In genomic region chr1:151534662-151535278, GRCh38 we compare ENCODE assay signal across 8 cellular contexts. TPM values are rescaled to one million over a fixed set of nuclear protein-coding genes. Genes with fewer than 3 reads are reported as not detected.
DNase-seq lines count a peak whose midpoint lies in the region; ATAC-seq and TF ChIP-seq lines count a peak whose summit lies in the region.

No MANE protein-coding gene starts in this region.

- peaks cover 0 to 6% (median 4%) of the 10 kb centered on the region in 4 donors for H3K4me1 Mint-ChIP-seq in CD4-positive, alpha-beta memory T cell
- H3K4me1 Mint-ChIP-seq in HFFc6 (ENCODE audit: low read depth) (peaks cover 51% of the 10 kb centered on the region), natural killer cell (peaks cover 0 to 2% of the 10 kb centered on the region in 2 donors)

- POLR2A ChIA-PET in CD4-positive, alpha-beta memory T cell (lab: Charles Lee; ENCODE audit: partially characterized antibody): no interaction called here

- TF ChIP-seq CTCF in HFFc6 (IDR thresholded peaks at IDR 0.05) (peak; percentile 96), OCI-LY1 (IDR thresholded peaks at IDR 0.05; ENCODE audit: low read length) (peak; percentile 95), natural killer cell (IDR thresholded peaks at IDR 0.05) (peak; percentile 80)

- H3K27me3 ChIP-seq in CD4-positive, alpha-beta memory T cell (ENCODE audit: insufficient read depth, low read length): no peaks in the 10 kb centered on the region
- no peaks in the 10 kb centered on the region; the same call in 1 of the 2 replicates for H3K27me3 ChIP-seq in OCI-LY1 (ENCODE audit: insufficient read depth, low read length)

- no peaks in the 10 kb centered on the region for H3K9me3 ChIP-seq in CD4-positive, alpha-beta memory T cell (ENCODE audit: control insufficient read depth in 1 of 2, low read length in 2 of 2)
- H3K9me3 ChIP-seq in OCI-LY1 (ENCODE audit: low read length): no peaks in the 10 kb centered on the region

- H3K9ac ChIP-seq in OCI-LY1 (ENCODE audit: low read length): no peak overlapping the region

- no peak overlapping the region for H3K4me2 ChIP-seq in OCI-LY1 (ENCODE audit: low read length)

- H3K9me2 ChIP-seq in OCI-LY1 (ENCODE audit: low read depth, low read length): no peaks in the 10 kb centered on the region

- no peak for TF ChIP-seq POLR2A in erythroblast (IDR thresholded peaks at IDR 0.05; ENCODE audit: low read length)

- DNase-seq in CD4-positive, alpha-beta memory T cell: peak; percentile 63 to 70 (median 65)
- peak; percentile 72 for DNase-seq in HFFc6
- DNase-seq in activated CD8-positive, alpha-beta memory T cell treated with anti-CD3 and anti-CD28 coated beads, Interleukin-2, amount 50 U/mL, for 48 hours: peak; percentile 91
- DNase-seq in erythroblast (lab: John Stamatoyannopoulos, UW): peak; percentile 75 to 90
- peak; percentile 66 for DNase-seq in natural killer cell
- DNase-seq in stimulated activated naive CD8-positive, alpha-beta T cell treated with anti-CD3 and anti-CD28 coated beads, Interleukin-15, Interleukin-2, amounts not matched to agents 100 U/mL and 50 U/mL, for 24 hours: peak; percentile 87

- no peak overlapping the region for H3K27ac ChIP-seq in CD4-positive, alpha-beta memory T cell (ENCODE audit: low read depth, low read length)
- no peak overlapping the region for H3K27ac ChIP-seq in OCI-LY1 (ENCODE audit: low read depth, low read length, poor library complexity, severe bottlenecking)

- H3K4me3 ChIP-seq in CD4-positive, alpha-beta memory T cell (ENCODE audit: low read length in 2 of 2): no peak overlapping the region
- H3K4me3 ChIP-seq in OCI-LY1 (ENCODE audit: low read depth, low read length, poor library complexity, severe bottlenecking): no peak overlapping the region

- H3F3A ChIP-seq in OCI-LY1 (ENCODE audit: insufficient read depth, low read length): no peaks in the 10 kb centered on the region

- no peak overlapping the region for H3K4me3 Mint-ChIP-seq in CD4-positive, alpha-beta memory T cell
- H3K4me3 Mint-ChIP-seq in HFFc6 (no peak overlapping the region; the same call in 1 of the 2 replicates), natural killer cell (no peak overlapping the region)

- no peaks in the 10 kb centered on the region for H3K9me3 Mint-ChIP-seq in CD4-positive, alpha-beta memory T cell
- no peaks in the 10 kb centered on the region for H3K9me3 Mint-ChIP-seq in HFFc6
- no peaks in the 10 kb centered on the region for H3K9me3 Mint-ChIP-seq in natural killer cell

- H4K20me1 ChIP-seq in OCI-LY1 (ENCODE audit: insufficient read depth, low read length): no peaks in the 10 kb centered on the region

- intact Hi-C loops in CD4-positive, alpha-beta memory T cell (cut with micrococcal nuclease): loop anchor here (1.0 kb wide), 4 partner anchors 60 to 302 kb away; no protein-coding TSS in a partner anchor
- intact Hi-C loops in natural killer cell (cut with micrococcal nuclease): loop anchor here (5.0 to 10.0 kb wide), 3 partner anchors 92 to 303 kb away; partner anchors contain the start of gene C2CD4D

- H3K27ac Mint-ChIP-seq in CD4-positive, alpha-beta memory T cell: peak overlapping the region in 1 of 7 donors; percentile 12
- H3K27ac Mint-ChIP-seq in HFFc6 (peak overlapping the region; percentile 71), natural killer cell (no peak overlapping the region)

- no peaks in the 10 kb centered on the region for H3K79me2 ChIP-seq in OCI-LY1 (ENCODE audit: insufficient read depth, low read length)

- CTCF ChIA-PET in CD4-positive, alpha-beta memory T cell (lab: Charles Lee; ENCODE audit: partially characterized antibody): interaction anchor here (0.8 to 1.6 kb wide), 6 partner anchors 8 to 302 kb away, joined by 3 to 4 read pairs (median 3); no protein-coding TSS in a partner anchor

- no peaks in the 10 kb centered on the region for H3K36me3 ChIP-seq in CD4-positive, alpha-beta memory T cell (ENCODE audit: insufficient read depth, low read length)
- H3K36me3 ChIP-seq in OCI-LY1 (ENCODE audit: insufficient read depth, low read length): no peaks in the 10 kb centered on the region

- no peaks in the 10 kb centered on the region for H3K36me3 Mint-ChIP-seq in CD4-positive, alpha-beta memory T cell
- H3K36me3 Mint-ChIP-seq in HFFc6 (ENCODE audit: low read depth) (no peaks in the 10 kb centered on the region), natural killer cell (no peaks in the 10 kb centered on the region)

- H3K4me1 ChIP-seq in CD4-positive, alpha-beta memory T cell (ENCODE audit: insufficient read depth, low read length): peaks cover 7% of the 10 kb centered on the region
- peaks cover 18% of the 10 kb centered on the region for H3K4me1 ChIP-seq in OCI-LY1 (ENCODE audit: insufficient read depth, low read length, severe bottlenecking)

- ATAC-seq in natural killer cell (peak; percentile 80 to 93 (median 90)), HG03378 (IDR thresholded peaks at IDR 0.05; ENCODE audit: unreplicated experiment) (no peak)
- ATAC-seq in stimulated activated naive CD8-positive, alpha-beta T cell treated with anti-CD3 and anti-CD28 coated beads, Interleukin-15, Interleukin-2, amounts not matched to agents 100 U/mL and 50 U/mL, for 24 hours: peak; percentile 76

- no peak overlapping the region for H2AFZ ChIP-seq in OCI-LY1 (ENCODE audit: low read length)

- H3K27me3 Mint-ChIP-seq in CD4-positive, alpha-beta memory T cell: peaks cover 2 to 3% of the 10 kb centered on the region in 2 donors
- peaks cover 4% of the 10 kb centered on the region for H3K27me3 Mint-ChIP-seq in HFFc6 (ENCODE audit: insufficient read depth)
- no peaks in the 10 kb centered on the region for H3K27me3 Mint-ChIP-seq in natural killer cell (ENCODE audit: low read depth in 2 of 2)

RNA-seq across cellular contexts. Expression of gene TUFT1, which starts 5.3 kb away (rescaled TPM):
- 1 to 10 TPM; 3.5 to 4.4 TPM for total RNA-seq in CD4-positive, alpha-beta memory T cell
- 1 to 10 TPM; 5.0 to 5.3 TPM for polyA plus RNA-seq in CD4-positive, alpha-beta memory T cell
- 10 to 100 TPM in 2 of 6 experiments, 1 to 10 TPM in 4; 6.5 to 20.2 (median 7.3) TPM for total RNA-seq in HFFc6 (2021; fragmentation: NEBNext Ultra II Directional; extraction: Animal tissue kit (Norgen Biotek cat#: 25700))
- 1 to 10 TPM; 4.6 to 7.2 (median 5.0) TPM for total RNA-seq in natural killer cell

RNA-seq across cellular contexts. Expression of gene CGN, which starts 23.6 kb away (rescaled TPM):
- 1 to 10 TPM in 1 of 2 experiments, under 1 TPM in 1; 0.81 to 1.4 TPM for total RNA-seq in CD4-positive, alpha-beta memory T cell
- polyA plus RNA-seq in CD4-positive, alpha-beta memory T cell: 1 to 10 TPM in 1 of 2 donors, not detected in 1; 1.0 TPM
- total RNA-seq in HFFc6 (2021; fragmentation: NEBNext Ultra II Directional; extraction: Animal tissue kit (Norgen Biotek cat#: 25700)): under 1 TPM; 0.17 to 0.28 (median 0.21) TPM
- total RNA-seq in natural killer cell: under 1 TPM in 2 of 3 donors, not detected in 1; 0.07 to 0.80 TPM
